Comparison of ENCODE assay signal across 24 cellular contexts in genomic region chr18:9124824-9125223, GRCh38. TPM values are rescaled to one million over a fixed set of nuclear protein-coding genes. Genes with fewer than 3 reads are reported as not detected.
A peak's percentile ranks its signal among the peaks of the same experiment; 100 is the strongest.
DNase-seq lines count a peak whose midpoint lies in the region; ATAC-seq, FAIRE-seq and TF ChIP-seq lines count a peak whose summit lies in the region.
"Had no signal": no experiment of that assay in that cellular context is flagged by ENCODE, and none has a peak within 500 bp of the region (broad histone marks: within the 10 kb centered on the region; RNA-seq: fewer than 3 reads in every experiment).

No MANE protein-coding gene starts in this region.

- peaks cover 28 to 44% of the 10 kb centered on the region in 2 experiments for H3K79me1 ChIP-seq in IMR-90 (ENCODE audit: low read depth in 1 of 2, low read length in 2 of 2)

- dilution Hi-C loops in IMR-90 (cut with HindIII; ENCODE audit: low sequenced_read_pairs, unreplicated experiment), result no loop called here

- intact Hi-C loops in IMR-90 (cut with micrococcal nuclease), result no loop called here
- intact Hi-C loops in pancreas (cut with DNase I), result no loop called here

- no peak overlapping the region for H2AK9ac ChIP-seq in IMR-90 (replicated peaks; ENCODE audit: low read depth, low read length, poor library complexity)

- no peak overlapping the region for H4K5ac ChIP-seq in IMR-90 (ENCODE audit: low read depth, low read length)

- no peak overlapping the region for H2AFZ ChIP-seq in IMR-90 (replicated peaks; ENCODE audit: low read length, poor library complexity)
- H2AFZ ChIP-seq: GM23338 had no signal

- CTCF ChIA-PET in IMR-90 (lab: Yijun Ruan, JAX), result no interaction called here

- no peak for ATAC-seq in IMR-90 (ENCODE audit: low read depth)
- ATAC-seq in pancreas, result no peak
- no peak for ATAC-seq in GM18858 (IDR thresholded peaks at IDR 0.05; ENCODE audit: unreplicated experiment)
- ATAC-seq: GM23338, HCT116, Panc1 had no signal

- H3K4me1 ChIP-seq in IMR-90 (ENCODE audit: control insufficient read depth, insufficient read depth, low read length) (peaks cover 5% of the 10 kb centered on the region), pancreas (peaks cover 0 to 15% (median 3%) of the 10 kb centered on the region in 3 donors)

- H3K4me3 ChIP-seq in IMR-90 (ENCODE audit: insufficient read depth, low read depth, low read length), result no peak overlapping the region
- H3K4me3 ChIP-seq in pancreas, result no peak overlapping the region
- H3K4me3 ChIP-seq: GM23338, MG63 had no signal

- peak overlapping the region in 1 of 2 experiments; percentile 47; a peak in 1 of 4 replicates for H4K8ac ChIP-seq in IMR-90 (ENCODE audit: low read depth in 2 of 2, low read length in 2 of 2)

- H4K91ac ChIP-seq in IMR-90 (ENCODE audit: insufficient read depth, low read depth, low read length), result no peak overlapping the region

- in situ Hi-C loops in IMR-90 (cut with MboI; ENCODE audit: low sequenced_read_pairs) (no loop called here), GM13977 (cut with MboI; ENCODE audit: low pct_unique_long_range_greater_than_20kb, low sequenced_read_pairs, unreplicated experiment) (no loop called here)

- BruUV-seq in IMR-90 (replicated peaks; lab: Mats Ljungman, UMichigan), result no TSS peak

- H3K9ac ChIP-seq in IMR-90 (ENCODE audit: low read depth, low read length), result no peak overlapping the region

- H2AK5ac ChIP-seq in IMR-90 (ENCODE audit: low read depth, low read length), result no peak overlapping the region

- TF ChIP-seq CTCF in IMR-90 (conservative IDR thresholded peaks at IDR 0.05; ENCODE audit: low read depth, low read length) (no peak), pancreas (IDR thresholded peaks at IDR 0.05) (no peak), GM13977 (IDR thresholded peaks at IDR 0.05; ENCODE audit: extremely low read depth, insufficient read depth, missing control alignments) (no peak)

- H2BK20ac ChIP-seq in IMR-90 (ENCODE audit: low read depth, low read length), result no peak overlapping the region

- H3K27me3 ChIP-seq in IMR-90 (ENCODE audit: control insufficient read depth, insufficient read depth, low read length), result no peaks in the 10 kb centered on the region
- no peaks in the 10 kb centered on the region for H3K27me3 ChIP-seq in pancreas
- H3K27me3 ChIP-seq: MG63 had no signal

- no peak overlapping the region for H2BK120ac ChIP-seq in IMR-90 (ENCODE audit: low read depth, low read length)

- no peak for TF ChIP-seq POLR2A in IMR-90 (IDR thresholded peaks at IDR 0.05; ENCODE audit: low read depth, low read length)

- H3K4me2 ChIP-seq in IMR-90 (ENCODE audit: low read depth, low read length), result peak overlapping the region; percentile 32; the same call in 1 of the 2 replicates
- H3K4me2 ChIP-seq: GM23338 had no signal

- no peaks in the 10 kb centered on the region for H3K9me3 ChIP-seq in IMR-90 (ENCODE audit: control insufficient read depth, insufficient read depth, low read length)
- H3K9me3 ChIP-seq in pancreas, result no peaks in the 10 kb centered on the region
- H3K9me3 ChIP-seq: MG63 had no signal

- no peak overlapping the region for H2BK15ac ChIP-seq in IMR-90 (ENCODE audit: low read depth, low read length)

- no peak overlapping the region for H3K4ac ChIP-seq in IMR-90 (ENCODE audit: low read depth, low read length)

- no peak overlapping the region for H3K18ac ChIP-seq in IMR-90 (ENCODE audit: low read depth, low read length)

- H3K23ac ChIP-seq in IMR-90 (ENCODE audit: low read depth, low read length), result no peak overlapping the region

- peaks cover 31% of the 10 kb centered on the region for H3K36me3 ChIP-seq in IMR-90 (ENCODE audit: control insufficient read depth, insufficient read depth, low read length)
- peaks cover 0 to 31% (median 16%) of the 10 kb centered on the region in 3 donors for H3K36me3 ChIP-seq in pancreas

- no peaks in the 10 kb centered on the region; the same call in 1 of the 2 replicates for H3K9me1 ChIP-seq in IMR-90 (ENCODE audit: insufficient read depth, low read length)

- POLR2A ChIA-PET in IMR-90 (lab: Charles Lee; ENCODE audit: unreplicated experiment), result no interaction called here

- peak; percentile 24 for FAIRE-seq in colon (lab: Jason Lieb, UNC)
- FAIRE-seq in pancreas (lab: Jason Lieb, UNC), result peak; percentile 78
- no peak for FAIRE-seq in HTR-8/SVneo (lab: Jason Lieb, UNC)

- H3K14ac ChIP-seq in IMR-90 (replicated peaks; ENCODE audit: low read depth, low read length), result no peak overlapping the region

- H3K27ac ChIP-seq in IMR-90 (ENCODE audit: insufficient read depth, low read length) (no peak overlapping the region), pancreas (no peak overlapping the region)
- H3K27ac ChIP-seq: C4-2B had no signal

- no peak overlapping the region for H3K56ac ChIP-seq in IMR-90 (ENCODE audit: extremely low read depth, insufficient read depth, low read length)

- 0 out of 2 replicates have a peak, but pooled peaks cover 8% of the 10 kb centered on the region for H4K20me1 ChIP-seq in IMR-90 (ENCODE audit: insufficient read depth, low read length)

- no CpG with 5 or more reads among the region's 1 CpG for WGBS in IMR-90 (ENCODE audit: extremely low coverage in 2 of 2, insufficient read length in 1 of 2), 2 experiments
- WGBS in pancreas, 2 donors, result 68 to 79% methylated on average over 1 of the region's 1 CpG

- DNase-seq in ELR (ENCODE audit: low read depth), result peak; percentile 26
- no peak for DNase-seq in IMR-90
- DNase-seq in pancreas, result no peak
- no peak for DNase-seq in iPS-NIHi7 (ENCODE audit: extremely low spot score)
- DNase-seq in HTR-8/SVneo (ENCODE audit: insufficient read length, low spot score), result no peak
- no peak for DNase-seq in GM13977 (ENCODE audit: low spot score)
- DNase-seq: AML-193, COR-L47, DMS 273 treated with DMSO at 0.1 percent for 48 hours, DND-41, GDM1, Kasumi-1, MG63, NCI-H1092, NCI-H1436 treated with DMSO at 0.1 percent for 48 hours, NCI-H2029, NCI-H2171, NCI-H526 had no signal

- no peak for TF ChIP-seq RAD21 in IMR-90 (IDR thresholded peaks at IDR 0.05; ENCODE audit: low read length)

- peak overlapping the region; percentile 56 for H2BK5ac ChIP-seq in IMR-90 (ENCODE audit: low read depth, low read length, poor library complexity, severe bottlenecking)

TF ChIP-seq in IMR-90, 13 proteins besides CTCF, POLR2A, EP300 and RAD21:
- TF ChIP-seq ELK1 (IDR thresholded peaks at IDR 0.05; ENCODE audit: borderline replicate concordance, low read depth, low read length), result no peak
- TF ChIP-seq FOS (IDR thresholded peaks at IDR 0.05; ENCODE audit: low read depth, low read length), result no peak
- no peak for TF ChIP-seq MXI1 (IDR thresholded peaks at IDR 0.05; ENCODE audit: borderline replicate concordance, low read depth, low read length)
- TF ChIP-seq BHLHE40 (IDR thresholded peaks at IDR 0.05; ENCODE audit: low read depth, low read length), result no peak
- TF ChIP-seq RFX5 (IDR thresholded peaks at IDR 0.05; ENCODE audit: low read depth, low read length), result no peak
- no peak for TF ChIP-seq CEBPB (IDR thresholded peaks at IDR 0.05; ENCODE audit: low read depth, low read length)
- no peak for TF ChIP-seq NFE2L2 (IDR thresholded peaks at IDR 0.05; ENCODE audit: low read depth, low read length)
- no peak for TF ChIP-seq SMC3 (IDR thresholded peaks at IDR 0.05; ENCODE audit: low read depth, low read length)
- TF ChIP-seq MAZ (IDR thresholded peaks at IDR 0.05; ENCODE audit: borderline replicate concordance, low read depth, low read length), result no peak

RNA-seq across cellular contexts. Expression of gene ANKRD12, which starts 11.8 kb away (rescaled TPM):
- 12.9 and 31.7 TPM in 2 replicates for total RNA-seq in IMR-90 (2012; rRNA removed)
- 1.9 and 2.6 TPM in 2 replicates for polyA plus RNA-seq in IMR-90 (2012; rRNA removed)
- polyA plus RNA-seq in IMR-90 (2012; cell fraction: cytosol; rRNA removed), result 0.41 and 4.3 TPM in 2 replicates
- 2.5 and 4.6 TPM in 2 replicates for polyA plus RNA-seq in IMR-90 (2012; cell fraction: nucleus; rRNA removed; ENCODE audit: low replicate concordance)
- 10 to 100 TPM; 23.1 to 51.7 (median 29.8) TPM for total RNA-seq in pancreas
- 10 to 100 TPM; 14.5 to 20.0 TPM for polyA plus RNA-seq in pancreas

RNA-seq across cellular contexts. Expression of gene NDUFV2, which starts 22.3 kb away (rescaled TPM):
- total RNA-seq in IMR-90 (2012; rRNA removed), result 106 and 115 TPM in 2 replicates
- 121 and 126 TPM in 2 replicates for polyA plus RNA-seq in IMR-90 (2012; rRNA removed)
- 41.8 and 55.5 TPM in 2 replicates for polyA plus RNA-seq in IMR-90 (2012; cell fraction: cytosol; rRNA removed)
- polyA plus RNA-seq in IMR-90 (2012; cell fraction: nucleus; rRNA removed; ENCODE audit: low replicate concordance), result 11.4 and 58.7 TPM in 2 replicates
- total RNA-seq in pancreas, result 10 to 100 TPM; 48.1 to 64.1 (median 60.7) TPM
- polyA plus RNA-seq in pancreas, result 100 to 1,000 TPM; 101 to 115 TPM
